27 cellular contexts compared by ENCODE assay signal in genomic region chr1:33167650-33168447, GRCh38. TPM values are rescaled to one million over a fixed set of nuclear protein-coding genes. Genes with fewer than 3 reads are reported as not detected.
DNase-seq lines count a peak whose midpoint lies in the region; ATAC-seq and TF ChIP-seq lines count a peak whose summit lies in the region.
"Had no signal": no experiment of that assay in that cellular context is flagged by ENCODE, and none has a peak within 500 bp of the region (broad histone marks: within the 10 kb centered on the region; RNA-seq: fewer than 3 reads in every experiment).

No MANE protein-coding gene starts in this region.

- DNase-seq in mammary epithelial cell (peak; percentile 39), MCF 10A (ENCODE audit: unreplicated experiment) (no peak), endothelial cell (ENCODE audit: low spot score) (no peak), osteocyte (ENCODE audit: extremely low spot score, unreplicated experiment) (no peak), stomach (no peak), NCI-H146 treated with DMSO at 0.1 percent for 48 hours (lab: John Stamatoyannopoulos, UW; ENCODE audit: unreplicated experiment) (no peak), activated gamma-delta T cell (lab: John Stamatoyannopoulos, UW) (no peak)
- DNase-seq: activated CD4-positive, alpha-beta T cell treated with anti-CD3 and anti-CD28 coated beads for 4 hours; activated naive CD4-positive, alpha-beta T cell treated with Interleukin-2 at 50 U/mL for 16 hours; activated T-cell treated with anti-CD3 and anti-CD28 coated beads, Interleukin-2, amount 50 U/mL, for 1 hour; CD4-positive, alpha-beta T cell; gastrocnemius medialis; GM23248; immature natural killer cell; Kasumi-1; natural killer cell; NCI-H1694 treated with DMSO at 0.1 percent for 48 hours; pancreas; T-helper 2 cell had no signal

- WGBS in mammary epithelial cell (ENCODE audit: low coverage, missing lambda C conversion rate), result 98% methylated on average over 4 of the region's 4 CpGs
- WGBS in stomach, 5 donors, result 89 to 97% (median 94%) methylated on average over 4 of the region's 4 CpGs

- H4K20me1 ChIP-seq in mammary epithelial cell (ENCODE audit: insufficient read depth, low read length), result no peaks in the 10 kb centered on the region

- POLR2A ChIA-PET in MCF 10A (lab: Yijun Ruan, JAX), result interaction anchor here (0.7 kb wide), 1 partner anchor 65 kb away, joined by 3 read pairs; no protein-coding TSS in a partner anchor

- CTCF ChIA-PET in mammary epithelial cell (lab: Charles Lee; ENCODE audit: low non-redundant PET), result no interaction called here
- CTCF ChIA-PET in MCF 10A (lab: Yijun Ruan, JAX), result interaction anchor here (0.9 kb wide), 1 partner anchor 41 kb away, joined by 3 read pairs; no protein-coding TSS in a partner anchor

- H3K27me3 Mint-ChIP-seq in MCF 10A (ENCODE audit: insufficient read depth, unreplicated experiment), result no peaks in the 10 kb centered on the region
- H3K27me3 Mint-ChIP-seq in endothelial cell (ENCODE audit: unreplicated experiment), result peaks cover 8% of the 10 kb centered on the region
- H3K27me3 Mint-ChIP-seq in osteocyte (ENCODE audit: unreplicated experiment), result no peaks in the 10 kb centered on the region
- H3K27me3 Mint-ChIP-seq: CD4-positive, alpha-beta T cell had no signal

- H3K79me2 ChIP-seq in mammary epithelial cell (ENCODE audit: insufficient read depth, low read length), result no peaks in the 10 kb centered on the region
- H3K79me2 ChIP-seq: hepatocyte had no signal

- H3K27ac ChIP-seq in mammary epithelial cell (ENCODE audit: insufficient read depth, low read depth, low read length) (no peak overlapping the region), stomach (no peak overlapping the region)
- H3K27ac ChIP-seq: breast epithelium, coronary artery, gastrocnemius medialis, GM23248, hepatocyte, HL-60, pancreas, right atrium auricular region had no signal

- no TSS peak for BruUV-seq in mammary epithelial cell (replicated peaks; lab: Mats Ljungman, UMichigan)
- no TSS peak for BruUV-seq in MCF 10A (replicated peaks; lab: Mats Ljungman, UMichigan)

- H3K4me3 ChIP-seq in mammary epithelial cell (replicated peaks in 1 of 3; ENCODE audit: insufficient read depth in 1 of 3, low read depth in 2 of 3, low read length in 3 of 3) (no peak overlapping the region), stomach (no peak overlapping the region)
- H3K4me3 ChIP-seq: breast epithelium, coronary artery, gastrocnemius medialis, GM23248, hepatocyte, pancreas, right atrium auricular region had no signal

- no peak overlapping the region for H3K9ac ChIP-seq in mammary epithelial cell (ENCODE audit: insufficient read depth, low read length)
- H3K9ac ChIP-seq: GM23248 had no signal

- ATAC-seq in GM18511 (IDR thresholded peaks at IDR 0.05; ENCODE audit: unreplicated experiment), result no peak
- ATAC-seq: gastrocnemius medialis, natural killer cell, pancreas, Right ventricle myocardium inferior, SK-N-SH treated with all-trans-retinoic acid at 6 μM for 48 hours had no signal

- H3K27me3 ChIP-seq in mammary epithelial cell (ENCODE audit: insufficient read depth, low read length) (no peaks in the 10 kb centered on the region), stomach (no peaks in the 10 kb centered on the region)
- H3K27me3 ChIP-seq: breast epithelium, gastrocnemius medialis, hepatocyte, pancreas, right atrium auricular region had no signal

- no peak overlapping the region for H3K4me2 ChIP-seq in mammary epithelial cell (ENCODE audit: insufficient read depth, low read depth, low read length)
- H3K4me2 ChIP-seq: hepatocyte had no signal

- TF ChIP-seq CTCF in mammary epithelial cell (conservative IDR thresholded peaks at IDR 0.05 in 1 of 2, IDR thresholded peaks at IDR 0.05 in 1 of 2; ENCODE audit: extremely low read depth in 1 of 2, insufficient read depth in 1 of 2, low read depth in 1 of 2, low read length in 2 of 2) (no peak), MCF 10A (IDR thresholded peaks at IDR 0.05; ENCODE audit: unreplicated experiment) (no peak), endothelial cell (IDR thresholded peaks at IDR 0.05; ENCODE audit: unreplicated experiment) (no peak), osteocyte (IDR thresholded peaks at IDR 0.05) (no peak), stomach (IDR thresholded peaks at IDR 0.05) (no peak)

- H3K36me3 ChIP-seq in mammary epithelial cell (ENCODE audit: insufficient read depth, low read length), result no peaks in the 10 kb centered on the region
- H3K36me3 ChIP-seq in stomach, result peaks cover 0 to 61% (median 28%) of the 10 kb centered on the region in 4 donors
- H3K36me3 ChIP-seq: breast epithelium, gastrocnemius medialis, pancreas, right atrium auricular region had no signal

- H3K4me1 ChIP-seq in mammary epithelial cell (ENCODE audit: insufficient read depth, low read length) (no peaks in the 10 kb centered on the region), stomach (peaks cover 0 to 5% (median 0%) of the 10 kb centered on the region in 4 donors)
- H3K4me1 ChIP-seq: breast epithelium, pancreas had no signal

- no peak for TF ChIP-seq POLR2A in stomach (IDR thresholded peaks at IDR 0.05)

- dilution Hi-C loops in mammary epithelial cell (cut with HindIII; ENCODE audit: low sequenced_read_pairs), result no loop called here

- H3K4me1 Mint-ChIP-seq in MCF 10A (ENCODE audit: insufficient read depth, unreplicated experiment) (no peaks in the 10 kb centered on the region), endothelial cell (ENCODE audit: unreplicated experiment) (peaks cover 50% of the 10 kb centered on the region), osteocyte (ENCODE audit: unreplicated experiment) (peaks cover 87% of the 10 kb centered on the region)

- H3K9me3 ChIP-seq in mammary epithelial cell (replicated peaks; ENCODE audit: insufficient read depth, low read length) (no peaks in the 10 kb centered on the region), stomach (no peaks in the 10 kb centered on the region)
- H3K9me3 ChIP-seq: breast epithelium, gastrocnemius medialis, pancreas, right atrium auricular region had no signal

- intact Hi-C loops in mammary epithelial cell (cut with micrococcal nuclease) (no loop called here), MCF 10A (cut with micrococcal nuclease) (no loop called here), stomach (cut with DNase I; ENCODE audit: low total_unique reads) (no loop called here)

- no peak overlapping the region for H2AFZ ChIP-seq in mammary epithelial cell (ENCODE audit: low read depth, low read length)
- H2AFZ ChIP-seq: GM23248, hepatocyte had no signal

- no peaks in the 10 kb centered on the region for H3K9me3 Mint-ChIP-seq in MCF 10A (ENCODE audit: unreplicated experiment)
- H3K9me3 Mint-ChIP-seq in endothelial cell (ENCODE audit: unreplicated experiment), result no peaks in the 10 kb centered on the region
- peaks cover 4% of the 10 kb centered on the region for H3K9me3 Mint-ChIP-seq in osteocyte (ENCODE audit: unreplicated experiment)
- H3K9me3 Mint-ChIP-seq: CD4-positive, alpha-beta T cell; immature natural killer cell; natural killer cell had no signal

- H3K4me3 Mint-ChIP-seq in MCF 10A (ENCODE audit: unreplicated experiment) (no peak overlapping the region), endothelial cell (ENCODE audit: unreplicated experiment) (peak overlapping the region; percentile 56), osteocyte (ENCODE audit: unreplicated experiment) (no peak overlapping the region)
- H3K4me3 Mint-ChIP-seq: CD4-positive, alpha-beta T cell; immature natural killer cell; natural killer cell had no signal

- in situ Hi-C loops in mammary epithelial cell (cut with MboI; ENCODE audit: low sequenced_read_pairs in 2 of 2), result no loop called here

- H3K27ac Mint-ChIP-seq in MCF 10A (ENCODE audit: low read depth, unreplicated experiment), result no peak overlapping the region
- H3K27ac Mint-ChIP-seq in endothelial cell (ENCODE audit: unreplicated experiment), result no peak overlapping the region
- peak overlapping the region; percentile 90 for H3K27ac Mint-ChIP-seq in osteocyte (ENCODE audit: unreplicated experiment)
- H3K27ac Mint-ChIP-seq: CD4-positive, alpha-beta T cell; natural killer cell had no signal

- no peak for TF ChIP-seq EP300 in stomach (IDR thresholded peaks at IDR 0.05)

- peaks cover 7% of the 10 kb centered on the region for H3K36me3 Mint-ChIP-seq in MCF 10A (ENCODE audit: insufficient read depth, unreplicated experiment)
- peaks cover 12% of the 10 kb centered on the region for H3K36me3 Mint-ChIP-seq in endothelial cell (ENCODE audit: low read depth, unreplicated experiment)
- H3K36me3 Mint-ChIP-seq in osteocyte (ENCODE audit: unreplicated experiment), result peaks cover 44% of the 10 kb centered on the region
- H3K36me3 Mint-ChIP-seq: natural killer cell had no signal

RNA-seq across cellular contexts. Expression of gene TRIM62, which starts 14.0 kb away (rescaled TPM):
- 1 to 10 TPM; 4.2 to 5.6 TPM for total RNA-seq in mammary epithelial cell
- 2.9 TPM for polyA plus RNA-seq in mammary epithelial cell
- polyA minus RNA-seq in mammary epithelial cell, result 4.0 TPM
- 2.4 and 2.8 TPM in 2 replicates for total RNA-seq in MCF 10A (2022)
- total RNA-seq in endothelial cell (ENCODE audit: unreplicated experiment), result 10.8 TPM
- total RNA-seq in osteocyte, result 71.8 and 78.7 TPM in 2 replicates
- total RNA-seq in stomach, result 10 to 100 TPM in 2 of 5 donors, 1 to 10 TPM in 3; 2.0 to 18.1 (median 4.5) TPM
- 1 to 10 TPM in 2 of 3 donors, under 1 TPM in 1; 0.76 to 3.2 (median 3.1) TPM for polyA plus RNA-seq in stomach
